Comparison of ENCODE assay signal across 15 cellular contexts in genomic region chr10:112287844-112288243, GRCh38. TPM values are rescaled to one million over a fixed set of nuclear protein-coding genes. Genes with fewer than 3 reads are reported as not detected.
DNase-seq lines count a peak whose midpoint lies in the region; ATAC-seq and TF ChIP-seq lines count a peak whose summit lies in the region.
"Had no signal": no experiment of that assay in that cellular context is flagged by ENCODE, and none has a peak within 500 bp of the region (broad histone marks: within the 10 kb centered on the region; RNA-seq: fewer than 3 reads in every experiment).

No MANE protein-coding gene starts in this region.

- 48% methylated on average over 8 of the region's 8 CpGs for WGBS in thyroid gland, 2 donors

- intact Hi-C loops in Right ventricle myocardium inferior (cut with DNase I): no loop called here
- intact Hi-C loops in cardiac septum (cut with DNase I): no loop called here
- intact Hi-C loops in lower lobe of right lung (cut with DNase I): no loop called here
- intact Hi-C loops in thyroid gland (cut with DNase I): no loop called here
- intact Hi-C loops in ascending aorta (cut with DNase I): loop anchor here (10.0 kb wide), 1 partner anchor 1367 kb away; no protein-coding TSS in a partner anchor

- no peak for TF ChIP-seq POLR2A in thyroid gland (IDR thresholded peaks at IDR 0.05)

- no peak for DNase-seq in Right ventricle myocardium inferior (ENCODE audit: missing footprints)
- no peak for DNase-seq in cardiac septum (ENCODE audit: low spot score)
- DNase-seq in cardiac muscle cell (ENCODE audit: low read depth in 1 of 2, low spot score in 1 of 2): peak in 1 of 2 donors; percentile 67
- no peak for DNase-seq in lower lobe of right lung
- DNase-seq in thyroid gland: peak in 1 of 2 donors; percentile 14
- DNase-seq in ascending aorta (ENCODE audit: low spot score in 2 of 2): no peak
- DNase-seq in activated CD8-positive, alpha-beta memory T cell treated with anti-CD3 and anti-CD28 coated beads, Interleukin-2, amount 50 U/mL, for 48 hours: no peak
- DNase-seq: 8988T; CD8-positive, alpha-beta T cell; H9; NCI-H187; NCI-H526 treated with DMSO at 0.1 percent for 48 hours; OCI-M1; RPMI8226 had no signal

- H3K4me3 ChIP-seq in cardiac muscle cell (no peak overlapping the region), lower lobe of right lung (no peak overlapping the region), thyroid gland (replicated peaks in 1 of 3) (no peak overlapping the region), ascending aorta (no peak overlapping the region)

- H3K36me3 ChIP-seq in cardiac muscle cell (no peaks in the 10 kb centered on the region), lower lobe of right lung (no peaks in the 10 kb centered on the region), thyroid gland (no peaks in the 10 kb centered on the region), ascending aorta (no peaks in the 10 kb centered on the region)

- ATAC-seq in Right ventricle myocardium inferior (peak; percentile 91), lower lobe of right lung (peak; percentile 31 to 39), HG02642 (IDR thresholded peaks at IDR 0.05; ENCODE audit: poor library complexity, unreplicated experiment) (no peak)
- ATAC-seq: CD8-positive, alpha-beta T cell had no signal

- H3K27me3 ChIP-seq in cardiac muscle cell: no peaks in the 10 kb centered on the region
- no peaks in the 10 kb centered on the region for H3K27me3 ChIP-seq in lower lobe of right lung (ENCODE audit: low read depth)
- no peaks in the 10 kb centered on the region for H3K27me3 ChIP-seq in thyroid gland
- no peaks in the 10 kb centered on the region for H3K27me3 ChIP-seq in ascending aorta

- peaks cover 14% of the 10 kb centered on the region for H3K4me1 ChIP-seq in cardiac muscle cell (ENCODE audit: low read depth)
- H3K4me1 ChIP-seq in lower lobe of right lung: no peaks in the 10 kb centered on the region
- peaks cover 41 to 44% of the 10 kb centered on the region in 2 donors for H3K4me1 ChIP-seq in thyroid gland
- H3K4me1 ChIP-seq in ascending aorta: no peaks in the 10 kb centered on the region

- TF ChIP-seq CTCF in cardiac muscle cell (IDR thresholded peaks at IDR 0.05; ENCODE audit: low read depth, low read length) (no peak), lower lobe of right lung (IDR thresholded peaks at IDR 0.05) (no peak), thyroid gland (IDR thresholded peaks at IDR 0.05) (no peak), ascending aorta (IDR thresholded peaks at IDR 0.05) (no peak)

- H3K9me3 ChIP-seq in cardiac muscle cell (ENCODE audit: low read depth) (no peaks in the 10 kb centered on the region), lower lobe of right lung (no peaks in the 10 kb centered on the region), thyroid gland (no peaks in the 10 kb centered on the region), ascending aorta (no peaks in the 10 kb centered on the region)

- H3K27ac ChIP-seq in cardiac muscle cell (peak overlapping the region; percentile 61), lower lobe of right lung (peak overlapping the region; percentile 32), thyroid gland (peak overlapping the region; percentile 64 to 78 (median 73)), ascending aorta (no peak overlapping the region)

RNA-seq across cellular contexts. Expression of gene TECTB, which starts 4.6 kb away (rescaled TPM):
- total RNA-seq in Right ventricle myocardium inferior (not detected), cardiac septum (not detected), cardiac muscle cell (not detected in 2 replicates), lower lobe of right lung (not detected), thyroid gland (under 1 TPM; 0.29 to 0.89 (median 0.72) TPM), ascending aorta (not detected)
- polyA plus RNA-seq in cardiac muscle cell: not detected in 2 replicates
- total RNA-seq: CD8-positive, alpha-beta T cell; H9 had no signal

Comparison
In these comparisons a context has a peak if more than half of its experiments do, and no peak if none do; other contexts are left out.
1. H3K27ac ChIP-seq: peak in cardiac muscle cell (single experiment), lower lobe of right lung (single experiment) and thyroid gland (3 of 3); none in ascending aorta (0 of 2).